Comparison of ENCODE assay signal across 8 cellular contexts in the genomic region with DNA sequence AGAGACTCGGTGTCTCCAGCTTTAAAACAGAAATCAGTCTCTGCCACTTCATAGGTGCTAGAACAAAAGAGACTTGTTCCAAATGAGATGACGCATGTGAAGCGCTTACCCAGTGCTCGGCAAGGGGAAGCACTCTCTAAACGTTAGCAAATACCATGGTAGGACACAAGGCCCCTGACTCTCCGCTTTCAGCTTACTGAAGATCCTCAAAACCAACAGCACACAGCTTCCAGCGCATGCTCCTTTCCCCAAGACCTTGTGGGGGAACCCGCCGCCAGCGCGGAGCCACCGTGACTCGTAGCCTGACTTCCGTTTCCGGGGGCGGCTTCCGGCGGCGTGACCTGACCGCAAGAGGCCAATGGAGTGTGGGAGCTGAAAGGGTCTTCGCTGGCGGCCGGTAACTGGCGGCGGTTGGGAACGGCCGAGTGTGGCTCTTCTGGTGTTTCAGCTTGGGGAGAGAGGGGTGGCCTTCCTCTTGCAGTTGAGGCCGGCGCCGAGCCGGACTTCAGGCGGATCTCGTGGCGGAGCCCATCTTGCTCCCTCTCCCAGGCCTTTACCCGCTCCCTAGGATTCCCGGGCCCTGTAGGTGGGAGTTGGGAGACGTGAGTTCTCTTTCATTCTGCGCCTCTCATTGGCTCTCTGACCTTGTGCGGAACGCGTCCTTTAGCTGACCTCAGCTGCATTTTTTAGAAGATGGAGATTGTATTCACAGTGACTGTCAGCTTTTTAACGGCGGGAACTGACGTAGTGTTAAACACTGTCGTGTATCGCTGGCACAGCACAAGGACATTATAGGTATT. TPM values are rescaled to one million over a fixed set of nuclear protein-coding genes. Genes with fewer than 3 reads are reported as not detected.
A peak's percentile ranks its signal among the peaks of the same experiment; 100 is the strongest.
DNase-seq lines count a peak whose midpoint lies in the region; ATAC-seq lines count a peak whose summit lies in the region.

A gene with protein sequence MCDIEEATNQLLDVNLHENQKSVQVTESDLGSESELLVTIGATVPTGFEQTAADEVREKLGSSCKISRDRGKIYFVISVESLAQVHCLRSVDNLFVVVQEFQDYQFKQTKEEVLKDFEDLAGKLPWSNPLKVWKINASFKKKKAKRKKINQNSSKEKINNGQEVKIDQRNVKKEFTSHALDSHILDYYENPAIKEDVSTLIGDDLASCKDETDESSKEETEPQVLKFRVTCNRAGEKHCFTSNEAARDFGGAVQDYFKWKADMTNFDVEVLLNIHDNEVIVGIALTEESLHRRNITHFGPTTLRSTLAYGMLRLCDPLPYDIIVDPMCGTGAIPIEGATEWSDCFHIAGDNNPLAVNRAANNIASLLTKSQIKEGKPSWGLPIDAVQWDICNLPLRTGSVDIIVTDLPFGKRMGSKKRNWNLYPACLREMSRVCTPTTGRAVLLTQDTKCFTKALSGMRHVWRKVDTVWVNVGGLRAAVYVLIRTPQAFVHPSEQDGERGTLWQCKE (plus strand): TSS at position 324 of the 800 bp plus-strand sequence. CDS start 2,015 bp downstream, outside the sequence.

- H3K4me1 Mint-ChIP-seq in naive B cell: peaks cover 0 to 22% (median 18%) of the 10 kb centered on the region in 3 donors
- H3K4me1 Mint-ChIP-seq in stimulated activated naive B cell treated with anti-CD40 and anti-IgM and Interleukin-4, amounts not matched to agents 10 μg/mL and 1 μg/mL and 100 μg/mL, for 72 hours: peaks cover 1 to 17% of the 10 kb centered on the region in 2 donors

- peak; percentile 97 for ATAC-seq in GM21717 (IDR thresholded peaks at IDR 0.05; ENCODE audit: unreplicated experiment)
- peak; percentile 95 for ATAC-seq in naive B cell (ENCODE audit: low read depth in 2 of 2)
- peak; percentile 96 to 98 for ATAC-seq in stimulated activated naive B cell treated with anti-CD40 and anti-IgM and Interleukin-4, amounts not matched to agents 10 μg/mL and 1 μg/mL and 100 μg/mL, for 72 hours (replicated peaks)

- no peaks in the 10 kb centered on the region for H3K36me3 Mint-ChIP-seq in naive B cell
- H3K36me3 Mint-ChIP-seq in stimulated activated naive B cell treated with anti-CD40 and anti-IgM and Interleukin-4, amounts not matched to agents 10 μg/mL and 1 μg/mL and 100 μg/mL, for 72 hours: peaks cover 13 to 15% of the 10 kb centered on the region in 2 donors

- H3K4me3 Mint-ChIP-seq in naive B cell: peak within 1 kb of the TSS; percentile 96 to 99 (median 98)
- peak within 1 kb of the TSS; percentile 84 to 99 for H3K4me3 Mint-ChIP-seq in stimulated activated naive B cell treated with anti-CD40 and anti-IgM and Interleukin-4, amounts not matched to agents 10 μg/mL and 1 μg/mL and 100 μg/mL, for 72 hours

- peak; percentile 24 for DNase-seq in DMS53 treated with DMSO at 0.1 percent for 48 hours (lab: John Stamatoyannopoulos, UW; ENCODE audit: unreplicated experiment)
- peak; percentile 97 for DNase-seq in KBM-7
- DNase-seq in RKO (ENCODE audit: low spot score): peak; percentile 94
- DNase-seq in activated T-helper 1 cell treated with Interleukin-2 at 50 U/mL for 16 hours (ENCODE audit: low read depth): peak; percentile 86
- peak; percentile 83 for DNase-seq in fibroblast of gingiva (ENCODE audit: low read depth)
- DNase-seq in naive B cell: peak; percentile 90
- peak; percentile 90 for DNase-seq in stimulated activated naive B cell treated with anti-CD40 and anti-IgM and Interleukin-4, amounts not matched to agents 10 μg/mL and 1 μg/mL and 100 μg/mL, for 72 hours

- H3K27me3 Mint-ChIP-seq in naive B cell: no peaks in the 10 kb centered on the region
- H3K27me3 Mint-ChIP-seq in stimulated activated naive B cell treated with anti-CD40 and anti-IgM and Interleukin-4, amounts not matched to agents 10 μg/mL and 1 μg/mL and 100 μg/mL, for 72 hours: no peaks in the 10 kb centered on the region

- no peaks in the 10 kb centered on the region for H3K9me3 Mint-ChIP-seq in naive B cell
- H3K9me3 Mint-ChIP-seq in stimulated activated naive B cell treated with anti-CD40 and anti-IgM and Interleukin-4, amounts not matched to agents 10 μg/mL and 1 μg/mL and 100 μg/mL, for 72 hours: no peaks in the 10 kb centered on the region

- H3K27ac Mint-ChIP-seq in naive B cell: peak within 1 kb of the TSS; percentile 93 to 99 (median 98)
- peak within 1 kb of the TSS; percentile 98 for H3K27ac Mint-ChIP-seq in stimulated activated naive B cell treated with anti-CD40 and anti-IgM and Interleukin-4, amounts not matched to agents 10 μg/mL and 1 μg/mL and 100 μg/mL, for 72 hours

- in situ Hi-C loops in KBM-7 (cut with MboI; ENCODE audit: low pct_unique_long_range_greater_than_20kb, low sequenced_read_pairs): no loop called here

RNA-seq across cellular contexts. Expression of the gene that starts here (rescaled TPM):
- polyA plus RNA-seq in naive B cell (ENCODE audit: low read depth in 6 of 6): 10 to 100 TPM in 5 of 6 donors, 1 to 10 TPM in 1; 9.6 to 21.5 (median 17.5) TPM

Comparison
In these comparisons a context has a peak if more than half of its experiments do, and no peak if none do; other contexts are left out.
1. Peak in every context shown above with its lines: DNase-seq and ATAC-seq.
2. DNase-seq: peak in every context shown above with its lines; median percentile 97 in KBM-7; 94 in RKO; 90 in naive B cell; 90 in stimulated activated naive B cell treated with anti-CD40 and anti-IgM and Interleukin-4, amounts not matched to agents 10 μg/mL and 1 μg/mL and 100 μg/mL, for 72 hours; 86 in activated T-helper 1 cell treated with Interleukin-2 at 50 U/mL for 16 hours; 83 in fibroblast of gingiva; 24 in DMS53 treated with DMSO at 0.1 percent for 48 hours.